15 cellular contexts compared by ENCODE assay signal in the genomic region with DNA sequence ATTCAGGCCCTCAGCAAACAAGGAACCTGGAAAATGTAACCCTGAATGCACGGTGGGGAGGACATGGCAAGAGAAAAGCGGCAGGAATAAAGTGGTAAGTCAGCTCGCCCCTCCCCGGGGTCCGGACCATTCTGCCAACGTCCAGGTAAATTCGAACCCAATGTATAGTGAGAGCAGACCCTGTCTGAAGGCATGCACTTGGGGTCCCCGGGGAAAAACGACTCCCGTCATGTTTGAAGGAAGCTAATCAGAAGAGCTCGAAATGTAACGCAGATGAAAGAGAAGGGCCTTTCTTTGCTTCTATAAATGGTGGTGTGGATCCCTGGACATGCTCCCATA. TPM values are rescaled to one million over a fixed set of nuclear protein-coding genes. Genes with fewer than 3 reads are reported as not detected.
DNase-seq lines count a peak whose midpoint lies in the region; ATAC-seq and TF ChIP-seq lines count a peak whose summit lies in the region.
"Had no signal": no experiment of that assay in that cellular context is flagged by ENCODE, and none has a peak within 500 bp of the region (broad histone marks: within the 10 kb centered on the region; RNA-seq: fewer than 3 reads in every experiment).

No MANE protein-coding gene starts in this region.

- H3K4me1 ChIP-seq in GM23338 (ENCODE audit: insufficient read depth) (peaks cover 2% of the 10 kb centered on the region; the same call in 1 of the 2 replicates), lung (ENCODE audit: control insufficient read depth in 2 of 2, insufficient read depth in 2 of 2, low read length in 2 of 2) (peaks cover 13 to 14% of the 10 kb centered on the region in 2 donors), spleen (peaks cover 15 to 80% (median 45%) of the 10 kb centered on the region in 6 donors)

- 87 to 90% methylated on average over 12 of the region's 12 CpGs for WGBS in lung, 2 donors
- WGBS in spleen, 5 donors: 77 to 85% (median 82%) methylated on average over 12 of the region's 12 CpGs

- peak overlapping the region; percentile 52; the same call in 1 of the 2 replicates for H2AFZ ChIP-seq in GM23338

- intact Hi-C loops in spleen (cut with DNase I; ENCODE audit: low total_unique reads): no loop called here

- peaks cover 19% of the 10 kb centered on the region for H3K4me1 Mint-ChIP-seq in GM23338

- H3K27ac Mint-ChIP-seq in GM23338: no peak overlapping the region
- H3K27ac Mint-ChIP-seq: activated T-cell treated with anti-CD3 and anti-CD28 coated beads, Interleukin-2, amount 50 U/mL, for 72 hours had no signal

- H3K9me2 ChIP-seq in GM23338 (ENCODE audit: insufficient read depth): no peaks in the 10 kb centered on the region
- H3K9me2 ChIP-seq: SK-N-SH had no signal

- ATAC-seq in GM23338 (no peak), lung (ENCODE audit: insufficient read depth, low FRiP score) (no peak)
- ATAC-seq: activated T-cell treated with anti-CD3 and anti-CD28 coated beads, Interleukin-2, amount 50 U/mL, for 72 hours had no signal

- TF ChIP-seq CTCF in GM23338 (conservative IDR thresholded peaks at IDR 0.05; ENCODE audit: low read depth in 2 of 2) (no peak), lung (IDR thresholded peaks at IDR 0.05; ENCODE audit: control extremely low read depth, extremely low read depth) (no peak), spleen (IDR thresholded peaks at IDR 0.05 in 8 of 11, conservative IDR thresholded peaks at IDR 0.05 in 3 of 11) (no peak)

- H3K4me3 Mint-ChIP-seq in GM23338: no peak overlapping the region
- H3K4me3 Mint-ChIP-seq: activated T-cell treated with anti-CD3 and anti-CD28 coated beads, Interleukin-2, amount 50 U/mL, for 72 hours had no signal

- H4K20me1 ChIP-seq in GM23338 (replicated peaks; ENCODE audit: insufficient read depth): no peaks in the 10 kb centered on the region

- H3K9me3 Mint-ChIP-seq in GM23338: no peaks in the 10 kb centered on the region
- H3K9me3 Mint-ChIP-seq: activated T-cell treated with anti-CD3 and anti-CD28 coated beads, Interleukin-2, amount 50 U/mL, for 72 hours had no signal

- H3K27me3 ChIP-seq in GM23338 (ENCODE audit: insufficient read depth) (no peaks in the 10 kb centered on the region), lung (ENCODE audit: control insufficient read depth, insufficient read depth) (no peaks in the 10 kb centered on the region), spleen (replicated peaks in 1 of 7) (no peaks in the 10 kb centered on the region)

- H3K4me3 ChIP-seq in GM23338 (no peak overlapping the region), lung (no peak overlapping the region), spleen (no peak overlapping the region)

- H3K9me3 ChIP-seq in lung (ENCODE audit: control insufficient read depth in 2 of 2, insufficient read depth in 1 of 2, low read length in 1 of 2) (no peaks in the 10 kb centered on the region), spleen (no peaks in the 10 kb centered on the region)
- H3K9me3 ChIP-seq: SK-N-SH had no signal

- no peaks in the 10 kb centered on the region for H3K79me2 ChIP-seq in GM23338 (replicated peaks; ENCODE audit: insufficient read depth)

- no peak for TF ChIP-seq POLR2A in spleen (IDR thresholded peaks at IDR 0.05)

- no peaks in the 10 kb centered on the region for H3K36me3 Mint-ChIP-seq in GM23338 (ENCODE audit: low read depth)

- H3K4me2 ChIP-seq in GM23338: no peak overlapping the region
- H3K4me2 ChIP-seq: SK-N-SH had no signal

- peaks cover 3% of the 10 kb centered on the region for H3K27me3 Mint-ChIP-seq in GM23338 (ENCODE audit: insufficient read depth, low read depth, poor library complexity)

- H3K36me3 ChIP-seq in GM23338 (ENCODE audit: insufficient read depth) (no peaks in the 10 kb centered on the region), lung (ENCODE audit: control insufficient read depth in 2 of 2, insufficient read depth in 2 of 2, low read length in 2 of 2) (no peaks in the 10 kb centered on the region), spleen (no peaks in the 10 kb centered on the region)

- 0 out of 2 replicates have a peak, but pooled peaks cover 2% of the 10 kb centered on the region for H3F3A ChIP-seq in GM23338 (replicated peaks; ENCODE audit: low read depth)

- no peak for DNase-seq in GM23338 (ENCODE audit: low spot score)
- DNase-seq in lung (ENCODE audit: low spot score): no peak
- DNase-seq in spleen: peak; percentile 25
- no peak for DNase-seq in dermis blood vessel endothelial cell
- no peak for DNase-seq in NCI-H2171 (lab: John Stamatoyannopoulos, UW)
- DNase-seq in HCEC 1CT: no peak
- DNase-seq in activated CD4-positive, alpha-beta T cell treated with anti-CD3 and anti-CD28 coated beads, Interleukin-2, amount 50 U/mL, for 48 hours: no peak
- DNase-seq: activated CD4-positive, alpha-beta T cell treated with anti-CD3 and anti-CD28 coated beads, Interleukin-2, amount 50 U/mL, for 4 hours; activated T-cell treated with anti-CD3 and anti-CD28 coated beads, Interleukin-2, amount 50 U/mL, for 72 hours; Calu3; NCI-H187 treated with DMSO at 0.1 percent for 48 hours; NCI-H510A treated with DMSO at 0.1 percent for 48 hours; stimulated activated CD4-positive, alpha-beta T cell treated with anti-CD3 and anti-CD28 coated beads, Interleukin-12 subunit alpha, Interleukin-12 subunit beta, amount 100 ng/mL, for 4 hours had no signal

- H3K27ac ChIP-seq in GM23338 (ENCODE audit: low read depth) (no peak overlapping the region), cingulate gyrus (ENCODE audit: low read depth, low read length) (peak overlapping the region; percentile 92), lung (ENCODE audit: low read depth in 1 of 2, low read length in 1 of 2) (peak overlapping the region; percentile 66 to 92), spleen (peak overlapping the region in 6 of 8 donors; percentile 55 to 93 (median 84))

TF ChIP-seq in GM23338, 12 proteins besides CTCF, POLR2A, EP300 and RAD21 (continues in another document):
- TF ChIP-seq ETS1 (IDR thresholded peaks at IDR 0.05) (no peak), STAT1 (IDR thresholded peaks at IDR 0.05; ENCODE audit: unreplicated experiment) (no peak), NANOG (IDR thresholded peaks at IDR 0.05; ENCODE audit: borderline replicate concordance) (no peak), ZNF114 (CRISPR knock-in tag; IDR thresholded peaks at IDR 0.05) (no peak)

RNA-seq across cellular contexts. Expression of gene ACACB, which starts 0.2 kb away (rescaled TPM):
- total RNA-seq in GM23338 (2014; rRNA removed; shearing (Covaris generic)): 14.5 and 15.4 TPM in 2 replicates
- polyA plus RNA-seq in GM23338 (2016; fragmentation: Nextera tagmentation; extraction: Ambion mirVana) (5.2 and 6.2 TPM in 2 replicates), lung (10 to 100 TPM in 1 of 2 donors, 1 to 10 TPM in 1; 2.9 to 14.5 TPM), spleen (10 to 100 TPM in 1 of 3 donors, 1 to 10 TPM in 2; 2.8 to 14.9 (median 5.6) TPM)
- total RNA-seq in lung (10 to 100 TPM; 22.0 to 24.5 TPM), spleen (100 to 1,000 TPM in 1 of 7 donors, 10 to 100 TPM in 6; 24.7 to 111 (median 55.4) TPM), dermis blood vessel endothelial cell (6.0 and 8.8 TPM in 2 replicates)

RNA-seq across cellular contexts. Expression of gene UNG, which starts 19.2 kb away (rescaled TPM):
- 209 and 278 TPM in 2 replicates for total RNA-seq in GM23338 (2014; rRNA removed; shearing (Covaris generic))
- 90.5 and 94.2 TPM in 2 replicates for polyA plus RNA-seq in GM23338 (2016; fragmentation: Nextera tagmentation; extraction: Ambion mirVana)
- 10 to 100 TPM; 17.2 to 17.8 TPM for total RNA-seq in lung
- 10 to 100 TPM; 11.8 to 12.5 TPM for polyA plus RNA-seq in lung
- 10 to 100 TPM; 15.0 to 30.6 (median 18.5) TPM for total RNA-seq in spleen
- polyA plus RNA-seq in spleen: 10 to 100 TPM in 2 of 3 donors, 1 to 10 TPM in 1; 9.8 to 18.1 (median 14.7) TPM
- 29.1 and 33.5 TPM in 2 replicates for total RNA-seq in dermis blood vessel endothelial cell

RNA-seq across cellular contexts. Expression of gene ALKBH2, which starts 23.3 kb away (rescaled TPM):
- 15.9 and 16.4 TPM in 2 replicates for total RNA-seq in GM23338 (2014; rRNA removed; shearing (Covaris generic))
- 34.4 and 35.9 TPM in 2 replicates for polyA plus RNA-seq in GM23338 (2016; fragmentation: Nextera tagmentation; extraction: Ambion mirVana)
- total RNA-seq in lung: 10 to 100 TPM; 10.7 to 18.2 TPM
- 10 to 100 TPM; 20.0 to 42.5 TPM for polyA plus RNA-seq in lung
- 10 to 100 TPM in 5 of 7 donors, 1 to 10 TPM in 2; 8.6 to 18.8 (median 12.3) TPM for total RNA-seq in spleen
- polyA plus RNA-seq in spleen: 10 to 100 TPM; 28.2 to 40.3 (median 32.2) TPM
- 5.5 and 8.0 TPM in 2 replicates for total RNA-seq in dermis blood vessel endothelial cell
